ENCODE assay signal across 31 cellular contexts in the genomic region with DNA sequence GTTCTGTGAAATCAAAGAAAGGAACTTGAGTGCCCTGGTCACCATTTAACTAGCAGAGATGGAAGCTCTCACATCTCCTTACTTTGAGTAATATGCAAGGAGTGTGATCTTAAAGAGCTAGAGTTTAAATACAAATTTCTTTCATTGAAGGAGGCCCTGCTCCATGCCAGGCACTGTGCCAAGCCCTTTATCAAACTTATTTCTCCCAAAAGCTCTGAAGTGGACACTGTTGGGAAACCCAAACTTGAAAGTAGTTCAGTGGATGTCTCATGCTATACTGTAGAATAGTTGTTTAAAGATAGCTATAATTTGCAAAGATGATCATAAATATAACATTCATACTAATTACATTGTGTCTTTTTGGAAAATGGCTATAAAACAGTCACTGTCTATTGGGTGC. TPM values are rescaled to one million over a fixed set of nuclear protein-coding genes. Genes with fewer than 3 reads are reported as not detected.
"Had no signal": no experiment of that assay in that cellular context is flagged by ENCODE, and none has a peak within 500 bp of the region (broad histone marks: within the 10 kb centered on the region; RNA-seq: fewer than 3 reads in every experiment).

No MANE protein-coding gene starts in this region.

- H3K27ac ChIP-seq: brain microvascular endothelial cell, coronary artery, gastroesophageal sphincter had no signal

- H3K4me1 ChIP-seq: gastroesophageal sphincter had no signal

- H3K4me3 ChIP-seq: coronary artery, dorsolateral prefrontal cortex, gastroesophageal sphincter had no signal

- H3K36me3 ChIP-seq: brain microvascular endothelial cell had no signal

- H3K9me3 ChIP-seq: gastroesophageal sphincter had no signal

- ATAC-seq: activated CD4-positive, alpha-beta T cell treated with anti-CD3 and anti-CD28 coated beads for 36 hours; activated CD8-positive, alpha-beta memory T cell treated with anti-CD3 and anti-CD28 coated beads, Interleukin-2, amount 10 ng/mL, durations not matched to agents 7 days and 5 days; activated CD8-positive, alpha-beta T cell treated with anti-CD3 and anti-CD28 coated beads, Interleukin-2, amount 10 ng/mL, durations not matched to agents 7 days and 5 days; activated naive CD4-positive, alpha-beta T cell treated with anti-CD3 and anti-CD28 coated beads, Interleukin-2, amount 50 U/mL, for 72 hours; esophagus mucosa; gastroesophageal sphincter; T-helper 17 cell had no signal

- DNase-seq: activated CD4-positive, alpha-beta memory T cell treated with anti-CD3 and anti-CD28 coated beads for 36 hours; activated CD4-positive, alpha-beta T cell treated with anti-CD3 and anti-CD28 coated beads for 36 hours; activated CD4-positive, alpha-beta T cell treated with anti-CD3 and anti-CD28 coated beads, Interleukin-2, amount 10 ng/mL, durations not matched to agents 24 days and 14 days; activated CD4-positive, CD25-positive, alpha-beta regulatory T cell; activated CD4-positive, CD25-positive, alpha-beta regulatory T cell treated with anti-CD3 and anti-CD28 coated beads, Interleukin-2, amount 50 U/mL, for 72 hours; activated CD8-positive, alpha-beta memory T cell treated with anti-CD3 and anti-CD28 coated beads, Interleukin-2, amount 10 ng/mL, durations not matched to agents 7 days and 5 days; activated CD8-positive, alpha-beta memory T cell treated with anti-CD3 and anti-CD28 coated beads, Interleukin-2, amount 50 U/mL, for 4 hours; activated CD8-positive, alpha-beta T cell treated with anti-CD3 and anti-CD28 coated beads, Interleukin-2, amount 10 ng/mL, durations not matched to agents 7 days and 5 days; activated effector memory CD4-positive, alpha-beta T cell treated with anti-CD3 and anti-CD28 coated beads, Interleukin-2, amount 50 U/mL, for 16 hours; activated naive CD4-positive, alpha-beta T cell treated with anti-CD3 and anti-CD28 coated beads for 36 hours; activated naive CD8-positive, alpha-beta T cell treated with anti-CD3 and anti-CD28 coated beads, Interleukin-2, amount 10 ng/mL, durations not matched to agents 7 days and 5 days; activated T-cell treated with anti-CD3 and anti-CD28 coated beads, Interleukin-2, amount 50 U/mL, for 1 hour; activated T-cell treated with anti-CD3 and anti-CD28 coated beads, Interleukin-2, amount 50 U/mL, for 48 hours; amniotic stem cell; anterior cingulate cortex; brain microvascular endothelial cell; dorsolateral prefrontal cortex; effector memory CD4-positive, alpha-beta T cell; endodermal cell; foreskin melanocyte; T-helper 1 cell; T-helper 17 cell; T1000 had no signal

- H3K27me3 ChIP-seq: brain microvascular endothelial cell, dorsolateral prefrontal cortex, gastroesophageal sphincter had no signal

RNA-seq across cellular contexts. Expression of a gene that starts 17.1 kb away (rescaled TPM):
- total RNA-seq: activated CD4-positive, alpha-beta memory T cell treated with anti-CD3 and anti-CD28 coated beads for 36 hours; activated CD4-positive, alpha-beta T cell treated with anti-CD3 and anti-CD28 coated beads for 36 hours; activated CD4-positive, alpha-beta T cell treated with anti-CD3 and anti-CD28 coated beads, Interleukin-2, amount 10 ng/mL, durations not matched to agents 24 days and 14 days; activated CD8-positive, alpha-beta memory T cell treated with anti-CD3 and anti-CD28 coated beads for 36 hours; activated CD8-positive, alpha-beta memory T cell treated with anti-CD3 and anti-CD28 coated beads, Interleukin-2, amount 10 ng/mL, durations not matched to agents 7 days and 5 days; activated CD8-positive, alpha-beta T cell treated with anti-CD3 and anti-CD28 coated beads, Interleukin-2, amount 10 ng/mL, durations not matched to agents 7 days and 5 days; activated naive CD4-positive, alpha-beta T cell treated with anti-CD3 and anti-CD28 coated beads for 36 hours; activated naive CD8-positive, alpha-beta T cell treated with anti-CD3 and anti-CD28 coated beads, Interleukin-2, amount 10 ng/mL, durations not matched to agents 7 days and 5 days; activated T-helper 1 cell treated with anti-CD3 and anti-CD28 coated beads, Interleukin-12 subunit alpha, Interleukin-12 subunit beta, Interleukin-2, Interleukin-4 antibody, amounts not matched to agents 30 ng/mL and 10 ng/mL and 1 ng/mL, durations not matched to agents 14 hours and 24 hours and 36 hours; activated T-helper 2 cell treated with anti-CD3 and anti-CD28 coated beads, Interferon-gamma antibody, Interleukin-2, Interleukin-4, amounts not matched to agents 10 μg/mL and 5 μg/mL and 100 μg/mL, durations not matched to agents 14 hours and 24 hours and 36 hours; epithelial cell of proximal tubule had no signal
